In the genomic region with DNA sequence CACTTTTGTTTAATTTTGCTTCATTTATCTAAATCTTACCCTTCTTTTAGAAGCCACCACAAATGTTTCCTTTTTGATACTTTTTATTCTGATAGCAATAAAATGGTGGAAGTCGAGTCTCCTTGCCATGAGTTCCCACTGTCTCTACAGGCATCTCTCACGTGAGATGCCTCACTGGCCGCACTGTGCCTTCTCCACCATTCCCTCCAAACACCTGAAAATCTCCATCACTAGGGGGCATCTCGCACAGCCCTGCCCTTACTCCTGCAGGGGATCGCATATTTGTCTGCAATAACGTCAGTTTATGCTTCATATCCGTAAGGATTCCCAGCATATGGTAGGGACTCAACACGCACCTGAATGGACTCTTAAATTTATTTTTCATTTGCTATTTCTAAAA, we compare ENCODE assay signal across 14 cellular contexts. TPM values are rescaled to one million over a fixed set of nuclear protein-coding genes. Genes with fewer than 3 reads are reported as not detected.
DNase-seq lines count a peak whose midpoint lies in the region; TF ChIP-seq lines count a peak whose summit lies in the region.
"Had no signal": no experiment of that assay in that cellular context is flagged by ENCODE, and none has a peak within 500 bp of the region (broad histone marks: within the 10 kb centered on the region; RNA-seq: fewer than 3 reads in every experiment).

No MANE protein-coding gene starts in this region.

- DNase-seq in A673 (ENCODE audit: low spot score) (no peak), EH (ENCODE audit: low read depth) (peak; percentile 10), SK-N-SH (no peak), fibroblast of lung (ENCODE audit: low read depth in 2 of 2) (no peak), NCI-H446 (lab: John Stamatoyannopoulos, UW) (no peak), GM13977 (ENCODE audit: low spot score) (no peak), NK-92 (lab: John Stamatoyannopoulos, UW; ENCODE audit: unreplicated experiment) (no peak)
- DNase-seq in stimulated activated CD4-positive, alpha-beta T cell treated with anti-CD3 and anti-CD28 coated beads, Interleukin-1b, Interleukin-23, amount 100 ng/mL, for 48 hours = no peak
- DNase-seq: activated CD4-positive, alpha-beta memory T cell treated with anti-CD3 and anti-CD28 coated beads, Interleukin-2, amount 10 ng/mL, durations not matched to agents 7 days and 5 days; activated naive CD8-positive, alpha-beta T cell treated with anti-CD3 and anti-CD28 coated beads, Interleukin-2, amount 10 ng/mL, durations not matched to agents 7 days and 5 days; heart left ventricle; NCI-H2171 had no signal

- no peak; the same call in 1 of the 2 replicates for TF ChIP-seq RAD21 in SK-N-SH (IDR thresholded peaks at IDR 0.05; ENCODE audit: low read length)

- 92% methylated on average over 8 of the region's 8 CpGs for WGBS in SK-N-SH (ENCODE audit: low lambda C conversion rate)

- no peak overlapping the region for H3K9ac ChIP-seq in SK-N-SH
- H3K9ac ChIP-seq in fibroblast of lung (ENCODE audit: insufficient read depth, low read length) = no peak overlapping the region
- H3K9ac ChIP-seq: BLaER1 treated with 17β-estradiol and CSF1 and Interleukin-3, amounts not matched to agents 10 nM and 100 nM had no signal

- H4K20me1 ChIP-seq in SK-N-SH (ENCODE audit: insufficient read depth) (no peaks in the 10 kb centered on the region), fibroblast of lung (ENCODE audit: control insufficient read depth, extremely low read depth, insufficient read depth, low read length) (no peaks in the 10 kb centered on the region)

- POLR2A ChIA-PET in A673 (lab: Charles Lee; ENCODE audit: low non-redundant PET) = no interaction called here
- POLR2A ChIA-PET in SK-N-SH (lab: Yijun Ruan, JAX) = no interaction called here

- no peak overlapping the region for H3K4me3 ChIP-seq in A673 (ENCODE audit: low read depth, low read length, poor library complexity, severe bottlenecking)
- no peak overlapping the region for H3K4me3 ChIP-seq in SK-N-SH (ENCODE audit: low read depth in 2 of 2, low read length in 1 of 2)
- H3K4me3 ChIP-seq in fibroblast of lung (replicated peaks in 1 of 4; ENCODE audit: control extremely low read depth in 1 of 4, insufficient read depth in 1 of 4, low read depth in 3 of 4, low read length in 4 of 4) = no peak overlapping the region
- H3K4me3 ChIP-seq: BLaER1 treated with 17β-estradiol and CSF1 and Interleukin-3, amounts not matched to agents 10 nM and 100 nM; heart left ventricle; vagina had no signal

- H3K4me2 ChIP-seq in SK-N-SH (no peak overlapping the region), fibroblast of lung (ENCODE audit: extremely low read depth, insufficient read depth, low read length) (no peak overlapping the region)
- H3K4me2 ChIP-seq: BLaER1 treated with 17β-estradiol and CSF1 and Interleukin-3, amounts not matched to agents 10 nM and 100 nM had no signal

- peaks cover 3% of the 10 kb centered on the region for H3F3A ChIP-seq in SK-N-SH (replicated peaks; ENCODE audit: insufficient read depth)

- no peak for TF ChIP-seq EP300 in SK-N-SH (IDR thresholded peaks at IDR 0.05; ENCODE audit: borderline replicate concordance in 1 of 2, low read depth in 1 of 2, low read length in 1 of 2)

- no peaks in the 10 kb centered on the region for H3K9me3 ChIP-seq in A673 (ENCODE audit: low read depth, low read length, poor library complexity, severe bottlenecking)
- no peaks in the 10 kb centered on the region for H3K9me3 ChIP-seq in SK-N-SH
- no peaks in the 10 kb centered on the region for H3K9me3 ChIP-seq in fibroblast of lung (ENCODE audit: control insufficient read depth, insufficient read depth, low read depth, low read length)
- H3K9me3 ChIP-seq: BLaER1 treated with 17β-estradiol and CSF1 and Interleukin-3, amounts not matched to agents 10 nM and 100 nM; heart left ventricle; vagina had no signal

- no peaks in the 10 kb centered on the region for H3K27me3 ChIP-seq in A673 (replicated peaks; ENCODE audit: insufficient read depth, low read depth, low read length, poor library complexity)
- H3K27me3 ChIP-seq in SK-N-SH (ENCODE audit: insufficient read depth) = no peaks in the 10 kb centered on the region
- no peaks in the 10 kb centered on the region for H3K27me3 ChIP-seq in fibroblast of lung (ENCODE audit: control insufficient read depth, insufficient read depth, low read length)
- H3K27me3 ChIP-seq: BLaER1 treated with 17β-estradiol and CSF1 and Interleukin-3, amounts not matched to agents 10 nM and 100 nM; heart left ventricle; vagina had no signal

- CTCF ChIA-PET in A673 (lab: Charles Lee) = no interaction called here
- CTCF ChIA-PET in SK-N-SH (lab: Yijun Ruan, JAX) = interaction anchor here (0.6 to 1.1 kb wide), 2 partner anchors 55 to 216 kb away, joined by 3 read pairs; no protein-coding TSS in a partner anchor

- H3K27ac ChIP-seq in A673 (ENCODE audit: low read depth, low read length, poor library complexity, severe bottlenecking) (no peak overlapping the region), SK-N-SH (ENCODE audit: low read depth in 2 of 2, low read length in 1 of 2) (no peak overlapping the region), fibroblast of lung (ENCODE audit: insufficient read depth, low read length) (no peak overlapping the region)
- H3K27ac ChIP-seq: BLaER1 treated with 17β-estradiol and CSF1 and Interleukin-3, amounts not matched to agents 10 nM and 100 nM; heart left ventricle; vagina had no signal

- TF ChIP-seq CTCF in A673 (conservative IDR thresholded peaks at IDR 0.05; ENCODE audit: low read depth, low read length) (peak; percentile 36), SK-N-SH (IDR thresholded peaks at IDR 0.05) (peak; percentile 44), fibroblast of lung (conservative IDR thresholded peaks at IDR 0.05 in 1 of 2, IDR thresholded peaks at IDR 0.05 in 1 of 2; ENCODE audit: low read depth in 1 of 2, low read length in 2 of 2) (peak; percentile 7 to 17), GM13977 (IDR thresholded peaks at IDR 0.05; ENCODE audit: extremely low read depth, insufficient read depth, missing control alignments) (no peak)

- BruUV-seq in A673 (replicated peaks; lab: Mats Ljungman, UMichigan) = no TSS peak

- in situ Hi-C loops in GM13977 (cut with MboI; ENCODE audit: low pct_unique_long_range_greater_than_20kb, low sequenced_read_pairs, unreplicated experiment) = no loop called here

- H2AFZ ChIP-seq in SK-N-SH (ENCODE audit: low read depth) (no peak overlapping the region), fibroblast of lung (ENCODE audit: low read length) (no peak overlapping the region)

- H3K4me1 ChIP-seq in A673 (ENCODE audit: insufficient read depth, low read length, poor library complexity, severe bottlenecking) (no peaks in the 10 kb centered on the region), SK-N-SH (ENCODE audit: control insufficient read depth in 1 of 2, insufficient read depth in 2 of 2, low read depth in 1 of 2, low read length in 1 of 2) (no peaks in the 10 kb centered on the region; a peak in 1 of 4 replicates), fibroblast of lung (ENCODE audit: control insufficient read depth, extremely low read depth, insufficient read depth, low read length) (no peaks in the 10 kb centered on the region)
- H3K4me1 ChIP-seq: BLaER1 treated with 17β-estradiol and CSF1 and Interleukin-3, amounts not matched to agents 10 nM and 100 nM; heart left ventricle; vagina had no signal

- H3K79me2 ChIP-seq in SK-N-SH (ENCODE audit: insufficient read depth) (no peaks in the 10 kb centered on the region; the same call in 1 of the 2 replicates), fibroblast of lung (ENCODE audit: control insufficient read depth, insufficient read depth, low read length) (no peaks in the 10 kb centered on the region)

- H3K9me2 ChIP-seq in SK-N-SH = no peaks in the 10 kb centered on the region

- intact Hi-C loops in A673 (cut with micrococcal nuclease; ENCODE audit: unreplicated experiment) = no loop called here

- H3K36me3 ChIP-seq in A673 (ENCODE audit: insufficient read depth, low read length, poor library complexity, severe bottlenecking) (no peaks in the 10 kb centered on the region), SK-N-SH (replicated peaks in 1 of 2; ENCODE audit: control insufficient read depth in 1 of 2, insufficient read depth in 2 of 2, low read length in 1 of 2) (peaks cover 68 to 72% of the 10 kb centered on the region in 2 experiments), fibroblast of lung (ENCODE audit: control insufficient read depth, insufficient read depth, low read length) (peaks cover 16% of the 10 kb centered on the region)

TF ChIP-seq in SK-N-SH, 30 proteins besides CTCF, POLR2A, EP300 and RAD21:
- TF ChIP-seq MXI1 (IDR thresholded peaks at IDR 0.05; ENCODE audit: low read depth, low read length) (no peak), RXRA (IDR thresholded peaks at IDR 0.05; ENCODE audit: borderline replicate concordance, low read depth) (no peak), POLR2AphosphoS5 (IDR thresholded peaks at IDR 0.05; ENCODE audit: low read depth, low read length) (no peak), SMC3 (IDR thresholded peaks at IDR 0.05; ENCODE audit: low read depth, low read length) (peak; percentile 27), MEF2A (IDR thresholded peaks at IDR 0.05; ENCODE audit: borderline replicate concordance, low read depth) (no peak), CHD2 (IDR thresholded peaks at IDR 0.05; ENCODE audit: low read length, partially characterized antibody) (no peak), USF2 (IDR thresholded peaks at IDR 0.05; ENCODE audit: borderline replicate concordance, low read depth, low read length) (no peak)
TF ChIP-seq in SK-N-SH: peak in this region for 1.

RNA-seq across cellular contexts. Expression of gene NCAPG2, which starts 56.3 kb away (rescaled TPM):
- total RNA-seq in A673 (2021) (127 and 129 TPM in 2 replicates), fibroblast of lung (5.4 and 10.9 TPM in 2 replicates)
- polyA plus RNA-seq in SK-N-SH (2012; rRNA removed) (25.0 and 27.6 TPM in 2 replicates), fibroblast of lung (18.7 and 38.9 TPM in 2 replicates)
- polyA plus RNA-seq in SK-N-SH (2012; cell fraction: cytosol; rRNA removed) = 26.2 and 27.7 TPM in 2 replicates
- polyA plus RNA-seq in SK-N-SH (2012; cell fraction: nucleus; rRNA removed) = 19.1 and 22.6 TPM in 2 replicates
- 14.3 and 36.7 TPM in 2 replicates for polyA plus RNA-seq in fibroblast of lung (2012)
- 15.2 and 34.1 TPM in 2 replicates for polyA minus RNA-seq in fibroblast of lung (ENCODE audit: low replicate concordance)

Comparison
In these comparisons a context has a peak if more than half of its experiments do, and no peak if none do; other contexts are left out.
1. RNA of gene NCAPG2, which starts 56.3 kb away (total RNA-seq): 127 to 129 TPM in A673; 5.4 to 10.9 TPM in fibroblast of lung; every median in the first group is over 10 times any median in the second.